In the genomic region with DNA sequence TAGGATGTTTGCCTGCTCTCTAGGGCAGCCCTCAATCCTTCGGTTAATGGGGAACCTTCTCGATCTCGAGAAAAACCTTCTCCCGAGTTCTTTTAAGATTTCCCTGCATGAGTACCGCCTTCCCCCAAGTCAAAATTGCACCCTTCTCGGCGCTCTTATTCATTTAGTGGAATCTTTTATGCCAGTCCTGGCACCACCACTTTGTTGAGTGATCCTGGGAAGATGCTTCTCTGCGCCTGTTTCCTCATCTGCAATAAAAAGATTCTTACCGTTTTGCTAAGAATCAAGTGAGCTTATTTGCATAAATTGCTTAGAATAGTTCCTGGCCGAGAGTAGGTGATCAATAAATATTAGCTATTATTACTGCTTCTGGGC, we compare ENCODE assay signal across 8 cellular contexts. TPM values are rescaled to one million over a fixed set of nuclear protein-coding genes. Genes with fewer than 3 reads are reported as not detected.
DNase-seq lines count a peak whose midpoint lies in the region; ATAC-seq, FAIRE-seq and TF ChIP-seq lines count a peak whose summit lies in the region.

No MANE protein-coding gene starts in this region.

- no peaks in the 10 kb centered on the region for H3K9me3 ChIP-seq in cardiac muscle cell (ENCODE audit: low read depth)
- no peaks in the 10 kb centered on the region for H3K9me3 ChIP-seq in astrocyte (ENCODE audit: insufficient read depth, low read depth, low read length)
- no peaks in the 10 kb centered on the region for H3K9me3 ChIP-seq in lung (ENCODE audit: control insufficient read depth in 2 of 2, insufficient read depth in 1 of 2, low read length in 1 of 2)
- H3K9me3 ChIP-seq in uterus: no peaks in the 10 kb centered on the region

- no peak for TF ChIP-seq CTCF in cardiac muscle cell (IDR thresholded peaks at IDR 0.05; ENCODE audit: low read depth, low read length)
- no peak for TF ChIP-seq CTCF in astrocyte (IDR thresholded peaks at IDR 0.05; ENCODE audit: insufficient read depth, low read depth, low read length)
- no peak for TF ChIP-seq CTCF in lung (IDR thresholded peaks at IDR 0.05; ENCODE audit: control extremely low read depth, extremely low read depth)
- no peak for TF ChIP-seq CTCF in uterus (IDR thresholded peaks at IDR 0.05)

- peak overlapping the region; percentile 89 for H3K4me3 Mint-ChIP-seq in astrocyte (ENCODE audit: unreplicated experiment)

- H3K9ac ChIP-seq in astrocyte (ENCODE audit: low read length): peak overlapping the region; percentile 96

- peak overlapping the region; percentile 94 for H3K27ac ChIP-seq in cardiac muscle cell
- peak overlapping the region; percentile 82 for H3K27ac ChIP-seq in astrocyte (ENCODE audit: low read depth, low read length)
- H3K27ac ChIP-seq in lung (ENCODE audit: low read depth in 1 of 2, low read length in 1 of 2): peak overlapping the region; percentile 89 to 90
- H3K27ac ChIP-seq in uterus: peak overlapping the region; percentile 75 to 84

- H3K27me3 Mint-ChIP-seq in astrocyte (ENCODE audit: low read depth, unreplicated experiment): no peaks in the 10 kb centered on the region

- H3K36me3 Mint-ChIP-seq in astrocyte (ENCODE audit: low read depth, unreplicated experiment): peaks cover 4% of the 10 kb centered on the region

- H3K79me2 ChIP-seq in astrocyte (ENCODE audit: insufficient read depth, low read length): peaks cover 63% of the 10 kb centered on the region

- H3K4me1 ChIP-seq in cardiac muscle cell (ENCODE audit: low read depth) (peaks cover 37% of the 10 kb centered on the region), astrocyte (ENCODE audit: insufficient read depth, low read length) (peaks cover 29% of the 10 kb centered on the region), lung (ENCODE audit: control insufficient read depth in 2 of 2, insufficient read depth in 2 of 2, low read length in 2 of 2) (peaks cover 17 to 25% of the 10 kb centered on the region in 2 donors), uterus (peaks cover 0 to 6% of the 10 kb centered on the region in 2 donors)

- peak overlapping the region; percentile 81 for H2AFZ ChIP-seq in astrocyte (ENCODE audit: low read depth, low read length)

- no peaks in the 10 kb centered on the region for H3K36me3 ChIP-seq in cardiac muscle cell
- H3K36me3 ChIP-seq in astrocyte (ENCODE audit: insufficient read depth, low read length): peaks cover 5% of the 10 kb centered on the region
- H3K36me3 ChIP-seq in lung (ENCODE audit: control insufficient read depth in 2 of 2, insufficient read depth in 2 of 2, low read length in 2 of 2): peaks cover 0 to 3% of the 10 kb centered on the region in 2 donors
- H3K36me3 ChIP-seq in uterus: no peaks in the 10 kb centered on the region

- H3K4me3 ChIP-seq in cardiac muscle cell (peak overlapping the region; percentile 92), astrocyte (ENCODE audit: insufficient read depth, low read depth, low read length) (peak overlapping the region; percentile 94), lung (peak overlapping the region; percentile 88), uterus (peak overlapping the region; percentile 90 to 94)

- 2% methylated on average over 10 of the region's 10 CpGs for WGBS in lung, 2 donors

- H3K27ac Mint-ChIP-seq in astrocyte (ENCODE audit: unreplicated experiment): peak overlapping the region; percentile 93

- no peak for DNase-seq in cardiac muscle cell (ENCODE audit: low read depth in 1 of 2, low spot score in 1 of 2)
- no peak for DNase-seq in cardiac septum (ENCODE audit: low spot score)
- no peak for DNase-seq in astrocyte (ENCODE audit: low read depth)
- DNase-seq in lung (ENCODE audit: low spot score): no peak
- DNase-seq in uterus: no peak
- no peak for DNase-seq in COLO668 (lab: John Stamatoyannopoulos, UW; ENCODE audit: unreplicated experiment)
- no peak for DNase-seq in stimulated activated CD4-positive, alpha-beta T cell treated with anti-CD3 and anti-CD28 coated beads, Interleukin-12 subunit alpha, Interleukin-12 subunit beta, amount 100 ng/mL, for 4 hours

- no peak for FAIRE-seq in astrocyte (lab: Jason Lieb, UNC)

- no peaks in the 10 kb centered on the region for H3K9me3 Mint-ChIP-seq in astrocyte (ENCODE audit: unreplicated experiment)

- peak overlapping the region; percentile 99 for H3K4me2 ChIP-seq in astrocyte (ENCODE audit: low read length)

- peaks cover 22% of the 10 kb centered on the region for H3K4me1 Mint-ChIP-seq in astrocyte (ENCODE audit: low read depth, unreplicated experiment)

- H3K27me3 ChIP-seq in cardiac muscle cell (no peaks in the 10 kb centered on the region), astrocyte (ENCODE audit: insufficient read depth, low read length) (no peaks in the 10 kb centered on the region), lung (ENCODE audit: control insufficient read depth, insufficient read depth) (no peaks in the 10 kb centered on the region), uterus (no peaks in the 10 kb centered on the region)

- intact Hi-C loops in cardiac septum (cut with DNase I): loop anchor here (5.0 kb wide), 1 partner anchor 184 kb away; the partner anchor contains the start of gene SMURF1
- intact Hi-C loops in uterus (cut with DNase I; ENCODE audit: low total_unique reads): no loop called here

- no peak for TF ChIP-seq POLR2A in uterus (IDR thresholded peaks at IDR 0.05)

- ATAC-seq in lung (ENCODE audit: insufficient read depth, low FRiP score) (no peak), GM19452 (IDR thresholded peaks at IDR 0.05; ENCODE audit: unreplicated experiment) (no peak)

- peaks cover 47% of the 10 kb centered on the region for H4K20me1 ChIP-seq in astrocyte (ENCODE audit: insufficient read depth, low read length)

RNA-seq across cellular contexts. Expression of gene ARPC1A, which starts 0.7 kb away (rescaled TPM):
- 198 and 216 TPM in 2 replicates for total RNA-seq in cardiac muscle cell
- polyA plus RNA-seq in cardiac muscle cell: 331 and 385 TPM in 2 replicates
- 116 TPM for total RNA-seq in cardiac septum
- 185 and 198 TPM in 2 replicates for total RNA-seq in astrocyte
- total RNA-seq in lung: 100 to 1,000 TPM in 1 of 2 donors, 10 to 100 TPM in 1; 71.3 to 135 TPM
- 100 to 1,000 TPM; 105 to 212 TPM for polyA plus RNA-seq in lung
- 100 to 1,000 TPM in 3 of 4 donors, 10 to 100 TPM in 1; 76.5 to 118 (median 103) TPM for total RNA-seq in uterus

RNA-seq across cellular contexts. Expression of gene ARPC1B, which starts 48.1 kb away (rescaled TPM):
- total RNA-seq in cardiac muscle cell (38.7 and 61.7 TPM in 2 replicates), cardiac septum (40.4 TPM), astrocyte (170 and 175 TPM in 2 replicates), lung (100 to 1,000 TPM; 164 to 310 TPM), uterus (100 to 1,000 TPM in 3 of 4 donors, 10 to 100 TPM in 1; 74.5 to 275 (median 196) TPM)
- polyA plus RNA-seq in cardiac muscle cell (49.3 and 56.1 TPM in 2 replicates), lung (100 to 1,000 TPM; 221 to 937 TPM)

RNA-seq across cellular contexts. Expression of gene MYH16, which starts 53.8 kb away (rescaled TPM):
- total RNA-seq in cardiac muscle cell (not detected in 2 replicates), cardiac septum (not detected), astrocyte (0.11 and 0.24 TPM in 2 replicates), lung (not detected), uterus (not detected)
- polyA plus RNA-seq in cardiac muscle cell (0.09 and 0.15 TPM in 2 replicates), lung (under 1 TPM; 0.04 to 0.07 TPM)
